26 cellular contexts compared by ENCODE assay signal in the genomic region with DNA sequence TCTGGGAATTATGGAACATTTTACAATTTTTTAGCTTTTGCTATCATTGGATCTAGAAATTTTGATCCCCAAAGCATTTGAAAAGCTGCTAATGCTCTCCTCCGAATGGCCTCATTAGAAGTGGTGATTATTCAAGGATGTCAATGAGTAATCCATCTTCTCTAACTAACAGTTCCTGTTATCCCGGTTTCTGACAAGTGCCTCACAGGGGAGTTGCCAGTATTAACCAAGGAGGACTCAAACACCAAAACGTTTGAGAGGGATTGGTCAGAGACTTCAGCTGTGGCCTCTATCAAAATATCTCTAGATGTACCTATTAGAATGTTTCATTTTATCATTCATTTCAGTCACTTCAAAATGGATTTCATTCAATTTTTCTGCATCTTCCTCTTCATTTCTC.
DNase-seq lines count a peak whose midpoint lies in the region; ATAC-seq and TF ChIP-seq lines count a peak whose summit lies in the region.
"Had no signal": no experiment of that assay in that cellular context is flagged by ENCODE, and none has a peak within 500 bp of the region (broad histone marks: within the 10 kb centered on the region; RNA-seq: fewer than 3 reads in every experiment).

No MANE protein-coding gene starts in this region.

- TF ChIP-seq CTCF in RWPE1 (conservative IDR thresholded peaks at IDR 0.05; ENCODE audit: low read depth), result no peak
- no peak for TF ChIP-seq CTCF in progenitor cell of endocrine pancreas (IDR thresholded peaks at IDR 0.05; ENCODE audit: unreplicated experiment)

- POLR2A ChIA-PET in RWPE1 (lab: Yijun Ruan, JAX; ENCODE audit: low non-redundant PET), result no interaction called here
- POLR2A ChIA-PET in activated CD4-positive, alpha-beta T cell treated with anti-CD3 and anti-CD28 coated beads for 36 hours (lab: Charles Lee), result no interaction called here
- POLR2A ChIA-PET in activated CD4-positive, alpha-beta memory T cell treated with anti-CD3 and anti-CD28 coated beads for 36 hours (lab: Charles Lee), result no interaction called here

- DNase-seq in DMS53 treated with DMSO at 0.1 percent for 48 hours (lab: John Stamatoyannopoulos, UW; ENCODE audit: unreplicated experiment), result peak; percentile 91
- peak; percentile 89 for DNase-seq in NCI-H2029 treated with DMSO at 0.1 percent for 48 hours (lab: John Stamatoyannopoulos, UW)
- peak; percentile 30 for DNase-seq in RWPE1 (ENCODE audit: low spot score)
- no peak for DNase-seq in progenitor cell of endocrine pancreas (ENCODE audit: low spot score, unreplicated experiment)
- DNase-seq in RPMI8226, result no peak
- no peak for DNase-seq in activated CD4-positive, alpha-beta T cell treated with anti-CD3 and anti-CD28 coated beads for 36 hours
- DNase-seq in activated CD4-positive, alpha-beta memory T cell treated with anti-CD3 and anti-CD28 coated beads for 36 hours, result no peak
- DNase-seq: activated CD4-positive, alpha-beta memory T cell treated with anti-CD3 and anti-CD28 coated beads, Interleukin-2, amount 10 ng/mL, durations not matched to agents 7 days and 5 days; activated CD4-positive, CD25-positive, alpha-beta regulatory T cell treated with anti-CD3 and anti-CD28 coated beads, Interleukin-2, amount 50 U/mL, for 72 hours; activated CD8-positive, alpha-beta memory T cell treated with anti-CD3 and anti-CD28 coated beads, Interleukin-2, amount 50 U/mL, for 48 hours; activated naive CD4-positive, alpha-beta T cell treated with anti-CD3 and anti-CD28 coated beads, Interleukin-2, amount 50 U/mL, for 16 hours; left ventricle myocardium inferior; mesendoderm; NCI-H1048; NCI-H1930; NCI-H446; NK-92 treated with Interleukin-12 subunit alpha and Interleukin-12 subunit beta, amount 100 ng/mL, for 24 hours; SHP77 treated with DMSO at 0.1 percent for 48 hours; stimulated activated CD4-positive, alpha-beta T cell treated with anti-CD3 and anti-CD28 coated beads, Interleukin-15, amount 100 ng/mL, for 24 hours; stimulated activated CD4-positive, alpha-beta T cell treated with anti-CD3 and anti-CD28 coated beads, Interleukin-4, amount 100 ng/mL, for 4 hours; T-helper 2 cell; tibial artery had no signal

- H3K27ac Mint-ChIP-seq in progenitor cell of endocrine pancreas, result peak overlapping the region; percentile 68
- H3K27ac Mint-ChIP-seq in activated CD4-positive, alpha-beta T cell treated with anti-CD3 and anti-CD28 coated beads for 36 hours, result no peak overlapping the region
- H3K27ac Mint-ChIP-seq in activated CD4-positive, alpha-beta memory T cell treated with anti-CD3 and anti-CD28 coated beads for 36 hours, result no peak overlapping the region
- H3K27ac Mint-ChIP-seq: activated CD4-positive, alpha-beta memory T cell treated with anti-CD3 and anti-CD28 coated beads, Interleukin-2, amount 10 ng/mL, durations not matched to agents 7 days and 5 days; activated T-helper 17 cell treated with anti-CD3 and anti-CD28 coated beads, Interleukin-2, amount 50 U/mL, for 72 hours; brain had no signal

- intact Hi-C loops in activated CD4-positive, alpha-beta T cell treated with anti-CD3 and anti-CD28 coated beads for 36 hours (cut with DNase I, micrococcal nuclease), result no loop called here
- intact Hi-C loops in activated CD4-positive, alpha-beta memory T cell treated with anti-CD3 and anti-CD28 coated beads for 36 hours (cut with micrococcal nuclease), result no loop called here

- no peaks in the 10 kb centered on the region for H3K36me3 Mint-ChIP-seq in progenitor cell of endocrine pancreas (ENCODE audit: insufficient read depth)
- no peaks in the 10 kb centered on the region for H3K36me3 Mint-ChIP-seq in activated CD4-positive, alpha-beta T cell treated with anti-CD3 and anti-CD28 coated beads for 36 hours (ENCODE audit: low read depth)
- no peaks in the 10 kb centered on the region for H3K36me3 Mint-ChIP-seq in activated CD4-positive, alpha-beta memory T cell treated with anti-CD3 and anti-CD28 coated beads for 36 hours
- H3K36me3 Mint-ChIP-seq: brain had no signal

- H3K27me3 Mint-ChIP-seq in progenitor cell of endocrine pancreas, result no peaks in the 10 kb centered on the region
- H3K27me3 Mint-ChIP-seq in activated CD4-positive, alpha-beta T cell treated with anti-CD3 and anti-CD28 coated beads for 36 hours, result peaks cover 6% of the 10 kb centered on the region
- peaks cover 10% of the 10 kb centered on the region for H3K27me3 Mint-ChIP-seq in activated CD4-positive, alpha-beta memory T cell treated with anti-CD3 and anti-CD28 coated beads for 36 hours
- H3K27me3 Mint-ChIP-seq: activated CD4-positive, alpha-beta memory T cell treated with anti-CD3 and anti-CD28 coated beads, Interleukin-2, amount 10 ng/mL, durations not matched to agents 7 days and 5 days; brain had no signal

- no peaks in the 10 kb centered on the region for H3K9me3 Mint-ChIP-seq in progenitor cell of endocrine pancreas (ENCODE audit: low read depth)
- peaks cover 2% of the 10 kb centered on the region for H3K9me3 Mint-ChIP-seq in activated CD4-positive, alpha-beta T cell treated with anti-CD3 and anti-CD28 coated beads for 36 hours (ENCODE audit: low read depth)
- H3K9me3 Mint-ChIP-seq in activated CD4-positive, alpha-beta memory T cell treated with anti-CD3 and anti-CD28 coated beads for 36 hours, result no peaks in the 10 kb centered on the region
- H3K9me3 Mint-ChIP-seq: activated CD4-positive, alpha-beta memory T cell treated with anti-CD3 and anti-CD28 coated beads, Interleukin-2, amount 10 ng/mL, durations not matched to agents 7 days and 5 days; activated T-helper 17 cell treated with anti-CD3 and anti-CD28 coated beads, Interleukin-2, amount 50 U/mL, for 72 hours; brain had no signal

- ATAC-seq in activated CD4-positive, alpha-beta T cell treated with anti-CD3 and anti-CD28 coated beads for 36 hours, result no peak
- ATAC-seq: activated T-helper 17 cell treated with anti-CD3 and anti-CD28 coated beads, Interleukin-2, amount 50 U/mL, for 72 hours had no signal

- H3K4me3 Mint-ChIP-seq in progenitor cell of endocrine pancreas (ENCODE audit: low read depth), result no peak overlapping the region
- H3K4me3 Mint-ChIP-seq in activated CD4-positive, alpha-beta T cell treated with anti-CD3 and anti-CD28 coated beads for 36 hours, result no peak overlapping the region
- H3K4me3 Mint-ChIP-seq in activated CD4-positive, alpha-beta memory T cell treated with anti-CD3 and anti-CD28 coated beads for 36 hours, result no peak overlapping the region
- H3K4me3 Mint-ChIP-seq: activated CD4-positive, alpha-beta memory T cell treated with anti-CD3 and anti-CD28 coated beads, Interleukin-2, amount 10 ng/mL, durations not matched to agents 7 days and 5 days; activated T-helper 17 cell treated with anti-CD3 and anti-CD28 coated beads, Interleukin-2, amount 50 U/mL, for 72 hours; brain had no signal

- CTCF ChIA-PET in RWPE1 (lab: Yijun Ruan, JAX), result no interaction called here
- CTCF ChIA-PET in activated CD4-positive, alpha-beta T cell treated with anti-CD3 and anti-CD28 coated beads for 36 hours (lab: Charles Lee), result no interaction called here
- CTCF ChIA-PET in activated CD4-positive, alpha-beta memory T cell treated with anti-CD3 and anti-CD28 coated beads for 36 hours (lab: Charles Lee), result no interaction called here

- H3K4me1 Mint-ChIP-seq in progenitor cell of endocrine pancreas (ENCODE audit: low read depth), result peaks cover 19% of the 10 kb centered on the region
- no peaks in the 10 kb centered on the region for H3K4me1 Mint-ChIP-seq in activated CD4-positive, alpha-beta T cell treated with anti-CD3 and anti-CD28 coated beads for 36 hours
- H3K4me1 Mint-ChIP-seq in activated CD4-positive, alpha-beta memory T cell treated with anti-CD3 and anti-CD28 coated beads for 36 hours (ENCODE audit: low read depth), result no peaks in the 10 kb centered on the region
- H3K4me1 Mint-ChIP-seq: activated CD4-positive, alpha-beta memory T cell treated with anti-CD3 and anti-CD28 coated beads, Interleukin-2, amount 10 ng/mL, durations not matched to agents 7 days and 5 days; activated T-helper 17 cell treated with anti-CD3 and anti-CD28 coated beads, Interleukin-2, amount 50 U/mL, for 72 hours; brain had no signal

- no peak overlapping the region for H3K27ac ChIP-seq in RWPE1
- H3K27ac ChIP-seq: BLaER1 treated with 17β-estradiol and CSF1 and Interleukin-3, amounts not matched to agents 10 nM and 100 nM; left ventricle myocardium inferior; PC-9; tibial artery had no signal

Comparison
In these comparisons a context has a peak if more than half of its experiments do, and no peak if none do; other contexts are left out.
1. DNase-seq: peak in DMS53 treated with DMSO at 0.1 percent for 48 hours (single experiment), NCI-H2029 treated with DMSO at 0.1 percent for 48 hours (single experiment) and RWPE1 (single experiment); none in progenitor cell of endocrine pancreas (single experiment), RPMI8226 (single experiment), activated CD4-positive, alpha-beta T cell treated with anti-CD3 and anti-CD28 coated beads for 36 hours (single experiment) and activated CD4-positive, alpha-beta memory T cell treated with anti-CD3 and anti-CD28 coated beads for 36 hours (single experiment).